In genomic region chr10:71713135-71714040, GRCh38 we compare ENCODE assay signal across 1 cellular context.
TF ChIP-seq lines count a peak whose summit lies in the region.

No MANE protein-coding gene starts in this region.

TF ChIP-seq in K562, 482 proteins besides CTCF, POLR2A, EP300 and RAD21 (continued from another document):
- TF ChIP-seq, protein P1, sequence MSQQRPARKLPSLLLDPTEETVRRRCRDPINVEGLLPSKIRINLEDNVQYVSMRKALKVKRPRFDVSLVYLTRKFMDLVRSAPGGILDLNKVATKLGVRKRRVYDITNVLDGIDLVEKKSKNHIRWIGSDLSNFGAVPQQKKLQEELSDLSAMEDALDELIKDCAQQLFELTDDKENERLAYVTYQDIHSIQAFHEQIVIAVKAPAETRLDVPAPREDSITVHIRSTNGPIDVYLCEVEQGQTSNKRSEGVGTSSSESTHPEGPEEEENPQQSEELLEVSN (IDR thresholded peaks at IDR 0.05; ENCODE audit: borderline replicate concordance in 1 of 2, extremely low read depth in 1 of 2, insufficient read depth in 1 of 2, insufficient read length in 1 of 2, low read depth in 1 of 2, low read length in 1 of 2, poor library complexity in 1 of 2, severe bottlenecking in 1 of 2): peak in 1 of 2 experiments; percentile 7
- TF ChIP-seq ESRRB (CRISPR knock-in tag; IDR thresholded peaks at IDR 0.05; ENCODE audit: borderline replicate concordance): 0 out of 2 replicates have a peak, but pooled peaks have one; percentile 4
- TF ChIP-seq L3MBTL2 (IDR thresholded peaks at IDR 0.05): peak; percentile 36; the same call in 1 of the 2 replicates
- TF ChIP-seq ZNF589 (CRISPR knock-in tag; IDR thresholded peaks at IDR 0.05; ENCODE audit: low read depth): peak; percentile 70; the same call in 1 of the 2 replicates
- no peak for TF ChIP-seq ILK (tag; IDR thresholded peaks at IDR 0.05; ENCODE audit: borderline replicate concordance, low read depth)
- peak in 1 of 3 experiments; percentile 60; a peak in 2 of 6 replicates for TF ChIP-seq ZBTB11 (CRISPR knock-in tag; IDR thresholded peaks at IDR 0.05)
- TF ChIP-seq PHTF2 (CRISPR knock-in tag; IDR thresholded peaks at IDR 0.05): 0 out of 2 replicates have a peak, but pooled peaks have one; percentile 16
- TF ChIP-seq MTA3 (IDR thresholded peaks at IDR 0.05; ENCODE audit: borderline replicate concordance): 0 out of 2 replicates have a peak, but pooled peaks have one; percentile 35
- TF ChIP-seq MAZ (CRISPR knock-in tag; conservative IDR thresholded peaks at IDR 0.05 in 1 of 2, IDR thresholded peaks at IDR 0.05 in 1 of 2): peak in 1 of 2 experiments; percentile 31; a peak in 2 of 4 replicates
- peak; percentile 81 for TF ChIP-seq ZNF197 (CRISPR knock-in tag; IDR thresholded peaks at IDR 0.05; ENCODE audit: low read depth)
- TF ChIP-seq NFRKB (IDR thresholded peaks at IDR 0.05; ENCODE audit: low read depth): peak; percentile 45; the same call in 1 of the 2 replicates
- TF ChIP-seq SMAD4 (CRISPR knock-in tag; conservative IDR thresholded peaks at IDR 0.05): peak; percentile 12; the same call in 1 of the 2 replicates
- TF ChIP-seq ZFX (CRISPR knock-in tag; IDR thresholded peaks at IDR 0.05): peak; percentile 64; the same call in 1 of the 2 replicates
- no peak for TF ChIP-seq MNT (conservative IDR thresholded peaks at IDR 0.05)
- TF ChIP-seq MTA1 (IDR thresholded peaks at IDR 0.05; ENCODE audit: borderline replicate concordance): peak; percentile 17; the same call in 1 of the 2 replicates
- peak; percentile 69; the same call in 1 of the 2 replicates for TF ChIP-seq ZNF644 (tag; IDR thresholded peaks at IDR 0.05; ENCODE audit: low read depth)
- TF ChIP-seq PHB2 (IDR thresholded peaks at IDR 0.05; ENCODE audit: low read depth): no peak
- TF ChIP-seq BRD9 (IDR thresholded peaks at IDR 0.05; ENCODE audit: low read depth, partially characterized antibody): peak; percentile 31
- TF ChIP-seq, protein P2, sequence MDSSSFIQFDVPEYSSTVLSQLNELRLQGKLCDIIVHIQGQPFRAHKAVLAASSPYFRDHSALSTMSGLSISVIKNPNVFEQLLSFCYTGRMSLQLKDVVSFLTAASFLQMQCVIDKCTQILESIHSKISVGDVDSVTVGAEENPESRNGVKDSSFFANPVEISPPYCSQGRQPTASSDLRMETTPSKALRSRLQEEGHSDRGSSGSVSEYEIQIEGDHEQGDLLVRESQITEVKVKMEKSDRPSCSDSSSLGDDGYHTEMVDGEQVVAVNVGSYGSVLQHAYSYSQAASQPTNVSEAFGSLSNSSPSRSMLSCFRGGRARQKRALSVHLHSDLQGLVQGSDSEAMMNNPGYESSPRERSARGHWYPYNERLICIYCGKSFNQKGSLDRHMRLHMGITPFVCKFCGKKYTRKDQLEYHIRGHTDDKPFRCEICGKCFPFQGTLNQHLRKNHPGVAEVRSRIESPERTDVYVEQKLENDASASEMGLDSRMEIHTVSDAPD (CRISPR knock-in tag; IDR thresholded peaks at IDR 0.05): no peak
